ENCODE assay signal across 12 cellular contexts in genomic region chr10:124636271-124636993, GRCh38.
A peak's percentile ranks its signal among the peaks of the same experiment; 100 is the strongest.
DNase-seq lines count a peak whose midpoint lies in the region; ATAC-seq, FAIRE-seq and TF ChIP-seq lines count a peak whose summit lies in the region.
"Had no signal": no experiment of that assay in that cellular context is flagged by ENCODE, and none has a peak within 500 bp of the region (broad histone marks: within the 10 kb centered on the region; RNA-seq: fewer than 3 reads in every experiment).

No MANE protein-coding gene starts in this region.

- no peaks in the 10 kb centered on the region for H3K9me2 ChIP-seq in PC-3 (replicated peaks; ENCODE audit: low read length)

- H3K36me3 ChIP-seq in GM12878 (ENCODE audit: control insufficient read depth in 2 of 2, insufficient read depth in 2 of 2, low read length in 1 of 2) (peaks cover 0 to 10% of the 10 kb centered on the region in 2 experiments; a peak in 2 of 4 replicates), PC-3 (ENCODE audit: low read depth, low read length) (no peaks in the 10 kb centered on the region)
- H3K36me3 ChIP-seq: thyroid gland had no signal

- BruUV-seq in GM12878 (replicated peaks; lab: Mats Ljungman, UMichigan) (no TSS peak), PC-3 (replicated peaks; lab: Mats Ljungman, UMichigan) (no TSS peak)

- 75% methylated on average over 19 of the region's 19 CpGs for WGBS in GM12878 (ENCODE audit: insufficient coverage, insufficient replicate concordance, low lambda C conversion rate, missing lambda C conversion rate)

- peak; percentile 30 for DNase-seq in stimulated activated CD4-positive, alpha-beta T cell treated with anti-CD3 and anti-CD28 coated beads, Interleukin-1b, Interleukin-23, amount 100 ng/mL, for 48 hours
- no peak for DNase-seq in stimulated activated CD4-positive, alpha-beta T cell treated with anti-CD3 and anti-CD28 coated beads, Interleukin-2, amount 100 ng/mL, for 48 hours
- DNase-seq in T-cell (peak in 23 of 34 experiments; percentile 21 to 58 (median 48)), GM12878 (ENCODE audit: low read depth, low spot score) (no peak), anterior cingulate cortex (lab: John Stamatoyannopoulos, UW) (no peak), DMS53 treated with DMSO at 0.1 percent for 48 hours (lab: John Stamatoyannopoulos, UW; ENCODE audit: unreplicated experiment) (no peak), PC-3 (no peak)
- no peak for DNase-seq in stimulated activated naive CD8-positive, alpha-beta T cell treated with anti-CD3 and anti-CD28 coated beads, Interleukin-15, amount 100 ng/mL, for 72 hours
- DNase-seq: amniotic stem cell, Calu3, NCI-H69, thyroid gland had no signal

- H3F3A ChIP-seq in PC-3 (ENCODE audit: low read length, unreplicated experiment) = no peaks in the 10 kb centered on the region

- peaks cover 4% of the 10 kb centered on the region; the same call in 1 of the 3 replicates for H3K9me3 ChIP-seq in GM12878 (replicated peaks; ENCODE audit: control insufficient read depth, insufficient read depth, low read length)
- H3K9me3 ChIP-seq in PC-3 (ENCODE audit: low read length) = no peaks in the 10 kb centered on the region
- H3K9me3 ChIP-seq: thyroid gland had no signal

- H3K9ac ChIP-seq in GM12878 (ENCODE audit: control insufficient read depth, insufficient read depth, low read length) (no peak overlapping the region), PC-3 (ENCODE audit: low read length) (no peak overlapping the region)

- H3K27me3 Mint-ChIP-seq in T-cell = no peaks in the 10 kb centered on the region
- no peaks in the 10 kb centered on the region for H3K27me3 Mint-ChIP-seq in stimulated activated naive CD8-positive, alpha-beta T cell treated with anti-CD3 and anti-CD28 coated beads, Interleukin-15, amount 100 ng/mL, for 72 hours

- H3K79me2 ChIP-seq in GM12878 (ENCODE audit: control insufficient read depth, insufficient read depth, low read length) (no peaks in the 10 kb centered on the region), PC-3 (ENCODE audit: low read length) (no peaks in the 10 kb centered on the region)

- RAD21 ChIA-PET in GM12878 (lab: Charles Lee; ENCODE audit: unreplicated experiment) = interaction anchor here (1.6 kb wide), 1 partner anchor 17 kb away, joined by 3 read pairs; no protein-coding TSS in a partner anchor

- H3K4me1 Mint-ChIP-seq in T-cell = peaks cover 62 to 93% (median 78%) of the 10 kb centered on the region in 3 donors
- H3K4me1 Mint-ChIP-seq in stimulated activated naive CD8-positive, alpha-beta T cell treated with anti-CD3 and anti-CD28 coated beads, Interleukin-15, amount 100 ng/mL, for 72 hours = peaks cover 51% of the 10 kb centered on the region

- intact Hi-C loops in GM12878 (cut with micrococcal nuclease; ENCODE audit: unreplicated experiment) = no loop called here
- intact Hi-C loops in PC-3 (cut with micrococcal nuclease) = no loop called here

- H3K27me3 ChIP-seq in GM12878 (replicated peaks in 1 of 2; ENCODE audit: control insufficient read depth in 2 of 2, insufficient read depth in 2 of 2, low read length in 1 of 2) = no peaks in the 10 kb centered on the region
- H3K27me3 ChIP-seq in PC-3 (ENCODE audit: low read length) = no peaks in the 10 kb centered on the region
- H3K27me3 ChIP-seq: thyroid gland had no signal

- TF ChIP-seq EP300 in GM12878 (IDR thresholded peaks at IDR 0.05; ENCODE audit: borderline replicate concordance in 1 of 2, control insufficient read depth in 1 of 2, low read depth in 2 of 2, low read length in 2 of 2) = no peak

- H3K4me1 ChIP-seq in GM12878 (ENCODE audit: control insufficient read depth, insufficient read depth, low read length) = peaks cover 16% of the 10 kb centered on the region
- H3K4me1 ChIP-seq in PC-3 (ENCODE audit: insufficient read depth, low read length) = no peaks in the 10 kb centered on the region

- H4K20me1 ChIP-seq in GM12878 (ENCODE audit: control insufficient read depth, insufficient read depth) = no peaks in the 10 kb centered on the region; the same call in 1 of the 2 replicates
- no peaks in the 10 kb centered on the region for H4K20me1 ChIP-seq in PC-3 (ENCODE audit: low read length)

- TF ChIP-seq RAD21 in GM12878 (IDR thresholded peaks at IDR 0.05; ENCODE audit: insufficient read depth, low read depth, low read length) = 0 out of 2 replicates have a peak, but pooled peaks have one; percentile 7

- CTCF ChIA-PET in T-cell (lab: Charles Lee) (interaction anchor here in 1 of 2 donors (1.0 kb wide), 2 partner anchors 105 to 109 kb away, joined by 4 to 7 read pairs; no protein-coding TSS in a partner anchor), GM12878 (lab: Yijun Ruan, JAX) (interaction anchor here (2.1 kb wide), 1 partner anchor 105 kb away, joined by 7 read pairs; no protein-coding TSS in a partner anchor), PC-3 (lab: Charles Lee) (no interaction called here)

- H3K4me3 Mint-ChIP-seq in T-cell = peak overlapping the region; percentile 70 to 72 (median 70)
- peak overlapping the region in 1 of 2 donors; percentile 57 for H3K4me3 Mint-ChIP-seq in stimulated activated naive CD8-positive, alpha-beta T cell treated with anti-CD3 and anti-CD28 coated beads, Interleukin-15, amount 100 ng/mL, for 72 hours

- TF ChIP-seq POLR2A in GM12878 (IDR thresholded peaks at IDR 0.05; ENCODE audit: low read depth, low read length) = no peak

- H3K4me3 ChIP-seq in GM12878 (no peak overlapping the region), PC-3 (ENCODE audit: low read length) (no peak overlapping the region)
- H3K4me3 ChIP-seq: thyroid gland had no signal

- no peak overlapping the region for H3K4me2 ChIP-seq in GM12878 (ENCODE audit: control insufficient read depth, insufficient read depth)
- H3K4me2 ChIP-seq in PC-3 (ENCODE audit: low read length) = no peak overlapping the region

- no peak for FAIRE-seq in GM12878 (lab: Jason Lieb, UNC)

- H3K27ac ChIP-seq in GM12878 (ENCODE audit: control insufficient read depth, insufficient read depth) = no peak overlapping the region
- no peak overlapping the region for H3K27ac ChIP-seq in PC-3 (ENCODE audit: low read length)

- SMC1A ChIA-PET in GM12878 (lab: Charles Lee; ENCODE audit: uncharacterized antibody, unreplicated experiment) = interaction anchor here (0.9 to 2.3 kb wide), 2 partner anchors 30 to 60 kb away, joined by 4 to 5 read pairs; no protein-coding TSS in a partner anchor

- in situ Hi-C loops in GM12878 (cut with MboI) = no loop called here

- no peak for TF ChIP-seq CTCF in GM12878 (IDR thresholded peaks at IDR 0.05 in 2 of 3, conservative IDR thresholded peaks at IDR 0.05 in 1 of 3; ENCODE audit: control insufficient read depth in 2 of 3, extremely low read depth in 1 of 3, insufficient read depth in 1 of 3, low read depth in 3 of 3, low read length in 3 of 3)
- no peak for TF ChIP-seq CTCF in PC-3 (conservative IDR thresholded peaks at IDR 0.05; ENCODE audit: low read depth, low read length)

- ATAC-seq in T-cell (replicated peaks in 1 of 4) (peak; percentile 63 to 72 (median 66)), GM12878 (peak; percentile 45), PC-3 (no peak)
- ATAC-seq in stimulated activated naive CD8-positive, alpha-beta T cell treated with anti-CD3 and anti-CD28 coated beads, Interleukin-15, amount 100 ng/mL, for 72 hours = peak; percentile 50

- H3K27ac Mint-ChIP-seq in T-cell = peak overlapping the region; percentile 97 to 99
- peak overlapping the region in 1 of 2 donors; percentile 91 for H3K27ac Mint-ChIP-seq in stimulated activated naive CD8-positive, alpha-beta T cell treated with anti-CD3 and anti-CD28 coated beads, Interleukin-15, amount 100 ng/mL, for 72 hours

- peaks cover 16% of the 10 kb centered on the region for H3K36me3 Mint-ChIP-seq in T-cell

- H2AFZ ChIP-seq in GM12878 (ENCODE audit: control insufficient read depth, low read depth, low read length) (no peak overlapping the region), PC-3 (ENCODE audit: low read length) (no peak overlapping the region)

- POLR2A ChIA-PET in T-cell (lab: Charles Lee) (no interaction called here), GM12878 (lab: Charles Lee) (no interaction called here), PC-3 (lab: Charles Lee; ENCODE audit: unreplicated experiment) (no interaction called here)

- no peaks in the 10 kb centered on the region for H3K9me3 Mint-ChIP-seq in T-cell
- H3K9me3 Mint-ChIP-seq in stimulated activated naive CD8-positive, alpha-beta T cell treated with anti-CD3 and anti-CD28 coated beads, Interleukin-15, amount 100 ng/mL, for 72 hours = peaks cover 0 to 13% of the 10 kb centered on the region in 2 donors

TF ChIP-seq in GM12878, 131 proteins besides CTCF, POLR2A, EP300 and RAD21 (continues in another document):
- TF ChIP-seq MTA3 (IDR thresholded peaks at IDR 0.05; ENCODE audit: borderline replicate concordance, low read length) = no peak
- TF ChIP-seq, protein P1, sequence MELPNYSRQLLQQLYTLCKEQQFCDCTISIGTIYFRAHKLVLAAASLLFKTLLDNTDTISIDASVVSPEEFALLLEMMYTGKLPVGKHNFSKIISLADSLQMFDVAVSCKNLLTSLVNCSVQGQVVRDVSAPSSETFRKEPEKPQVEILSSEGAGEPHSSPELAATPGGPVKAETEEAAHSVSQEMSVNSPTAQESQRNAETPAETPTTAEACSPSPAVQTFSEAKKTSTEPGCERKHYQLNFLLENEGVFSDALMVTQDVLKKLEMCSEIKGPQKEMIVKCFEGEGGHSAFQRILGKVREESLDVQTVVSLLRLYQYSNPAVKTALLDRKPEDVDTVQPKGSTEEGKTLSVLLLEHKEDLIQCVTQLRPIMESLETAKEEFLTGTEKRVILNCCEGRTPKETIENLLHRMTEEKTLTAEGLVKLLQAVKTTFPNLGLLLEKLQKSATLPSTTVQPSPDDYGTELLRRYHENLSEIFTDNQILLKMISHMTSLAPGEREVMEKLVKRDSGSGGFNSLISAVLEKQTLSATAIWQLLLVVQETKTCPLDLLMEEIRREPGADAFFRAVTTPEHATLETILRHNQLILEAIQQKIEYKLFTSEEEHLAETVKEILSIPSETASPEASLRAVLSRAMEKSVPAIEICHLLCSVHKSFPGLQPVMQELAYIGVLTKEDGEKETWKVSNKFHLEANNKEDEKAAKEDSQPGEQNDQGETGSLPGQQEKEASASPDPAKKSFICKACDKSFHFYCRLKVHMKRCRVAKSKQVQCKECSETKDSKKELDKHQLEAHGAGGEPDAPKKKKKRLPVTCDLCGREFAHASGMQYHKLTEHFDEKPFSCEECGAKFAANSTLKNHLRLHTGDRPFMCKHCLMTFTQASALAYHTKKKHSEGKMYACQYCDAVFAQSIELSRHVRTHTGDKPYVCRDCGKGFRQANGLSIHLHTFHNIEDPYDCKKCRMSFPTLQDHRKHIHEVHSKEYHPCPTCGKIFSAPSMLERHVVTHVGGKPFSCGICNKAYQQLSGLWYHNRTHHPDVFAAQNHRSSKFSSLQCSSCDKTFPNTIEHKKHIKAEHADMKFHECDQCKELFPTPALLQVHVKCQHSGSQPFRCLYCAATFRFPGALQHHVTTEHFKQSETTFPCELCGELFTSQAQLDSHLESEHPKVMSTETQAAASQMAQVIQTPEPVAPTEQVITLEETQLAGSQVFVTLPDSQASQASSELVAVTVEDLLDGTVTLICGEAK (IDR thresholded peaks at IDR 0.05; ENCODE audit: borderline replicate concordance) = no peak
- no peak for TF ChIP-seq MTA2 (IDR thresholded peaks at IDR 0.05; ENCODE audit: low read depth)
- no peak for TF ChIP-seq NRF1 (conservative IDR thresholded peaks at IDR 0.05; ENCODE audit: low read depth, low read length)

Comparison
In these comparisons a context has a peak if more than half of its experiments do, and no peak if none do; other contexts are left out.
1. DNase-seq: peak in stimulated activated CD4-positive, alpha-beta T cell treated with anti-CD3 and anti-CD28 coated beads, Interleukin-1b, Interleukin-23, amount 100 ng/mL, for 48 hours (single experiment) and T-cell (23 of 34); none in stimulated activated CD4-positive, alpha-beta T cell treated with anti-CD3 and anti-CD28 coated beads, Interleukin-2, amount 100 ng/mL, for 48 hours (0 of 2), GM12878 (single experiment), stimulated activated naive CD8-positive, alpha-beta T cell treated with anti-CD3 and anti-CD28 coated beads, Interleukin-15, amount 100 ng/mL, for 72 hours (0 of 2), anterior cingulate cortex (0 of 58), DMS53 treated with DMSO at 0.1 percent for 48 hours (single experiment) and PC-3 (single experiment).